20 cellular contexts compared by ENCODE assay signal in the genomic region with DNA sequence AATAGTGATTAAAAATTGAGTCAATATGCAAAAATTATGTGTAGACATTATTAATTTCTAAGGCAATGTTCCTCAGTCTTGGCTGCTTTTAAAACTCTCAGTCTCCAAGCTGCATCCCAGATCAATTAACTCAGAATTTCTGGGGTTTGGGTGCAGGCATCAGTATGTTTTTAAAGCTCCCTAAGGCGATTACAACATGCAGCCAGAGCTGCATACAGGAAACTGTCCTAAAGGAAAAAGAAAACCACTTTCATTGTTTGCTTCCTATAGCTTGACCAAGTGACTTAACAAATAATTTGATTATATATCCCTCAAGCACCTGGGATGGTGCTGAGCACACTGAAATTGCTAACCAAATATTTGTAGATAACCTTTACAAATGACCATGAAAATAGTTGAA.
DNase-seq lines count a peak whose midpoint lies in the region; ATAC-seq and TF ChIP-seq lines count a peak whose summit lies in the region.
"Had no signal": no experiment of that assay in that cellular context is flagged by ENCODE, and none has a peak within 500 bp of the region (broad histone marks: within the 10 kb centered on the region; RNA-seq: fewer than 3 reads in every experiment).

No MANE protein-coding gene starts in this region.

- no peak for DNase-seq in GM23338 (ENCODE audit: low spot score)
- peak; percentile 29 for DNase-seq in M059J (ENCODE audit: low read depth)
- peak; percentile 29 for DNase-seq in fibroblast of peridontal ligament (ENCODE audit: extremely low read depth)
- no peak for DNase-seq in kidney glomerular epithelial cell (lab: John Stamatoyannopoulos, UW)
- DNase-seq in upper lobe of left lung: no peak
- DNase-seq in type B pancreatic cell (ENCODE audit: extremely low spot score, unreplicated experiment): no peak
- DNase-seq: Caco-2, glutamatergic neuron, NCI-H1092 treated with DMSO at 0.1 percent for 48 hours, OCI-M1, ovary, sigmoid colon had no signal

- H4K20me1 ChIP-seq in BLaER1 treated with 17β-estradiol and CSF1 and Interleukin-3, amounts not matched to agents 10 nM and 100 nM: no peaks in the 10 kb centered on the region
- H4K20me1 ChIP-seq in GM23338 (replicated peaks; ENCODE audit: insufficient read depth): no peaks in the 10 kb centered on the region

- 0 out of 2 replicates have a peak overlapping the region, but pooled peaks have one; percentile 3 for H2AFZ ChIP-seq in GM23338

- TF ChIP-seq CTCF in GM23338 (conservative IDR thresholded peaks at IDR 0.05; ENCODE audit: low read depth in 2 of 2): no peak
- no peak for TF ChIP-seq CTCF in upper lobe of left lung (IDR thresholded peaks at IDR 0.05)
- TF ChIP-seq CTCF in type B pancreatic cell (conservative IDR thresholded peaks at IDR 0.05): no peak

- TF ChIP-seq POLR2A in upper lobe of left lung (IDR thresholded peaks at IDR 0.05): no peak

- H3K4me1 ChIP-seq in BLaER1 treated with 17β-estradiol and CSF1 and Interleukin-3, amounts not matched to agents 10 nM and 100 nM: peaks cover 9 to 14% (median 11%) of the 10 kb centered on the region in 10 experiments; a peak in 19 of 20 replicates
- H3K4me1 ChIP-seq in GM23338 (ENCODE audit: insufficient read depth) (no peaks in the 10 kb centered on the region), upper lobe of left lung (peaks cover 0 to 3% (median 0%) of the 10 kb centered on the region in 4 donors)
- H3K4me1 ChIP-seq: breast epithelium, Caco-2 had no signal

- H3K9me3 Mint-ChIP-seq in GM23338: no peaks in the 10 kb centered on the region
- H3K9me3 Mint-ChIP-seq in type B pancreatic cell: peaks cover 4% of the 10 kb centered on the region
- H3K9me3 Mint-ChIP-seq: immature natural killer cell had no signal

- H3F3A ChIP-seq in GM23338 (replicated peaks; ENCODE audit: low read depth): no peaks in the 10 kb centered on the region

- H3K27me3 Mint-ChIP-seq in GM23338 (ENCODE audit: insufficient read depth, low read depth, poor library complexity) (no peaks in the 10 kb centered on the region), type B pancreatic cell (no peaks in the 10 kb centered on the region)

- no peak for TF ChIP-seq EP300 in upper lobe of left lung (IDR thresholded peaks at IDR 0.05)

- peak overlapping the region in 10 of 11 experiments; percentile 13 to 55 (median 30); a peak in 16 of 22 replicates for H3K4me2 ChIP-seq in BLaER1 treated with 17β-estradiol and CSF1 and Interleukin-3, amounts not matched to agents 10 nM and 100 nM
- H3K4me2 ChIP-seq in GM23338: no peak overlapping the region

- no peaks in the 10 kb centered on the region for H3K27me3 ChIP-seq in BLaER1 treated with 17β-estradiol and CSF1 and Interleukin-3, amounts not matched to agents 10 nM and 100 nM
- no peaks in the 10 kb centered on the region for H3K27me3 ChIP-seq in GM23338 (ENCODE audit: insufficient read depth)
- no peaks in the 10 kb centered on the region for H3K27me3 ChIP-seq in upper lobe of left lung
- H3K27me3 ChIP-seq: breast epithelium, ovary, sigmoid colon had no signal

- no peak overlapping the region for H3K4me3 ChIP-seq in BLaER1 treated with 17β-estradiol and CSF1 and Interleukin-3, amounts not matched to agents 10 nM and 100 nM
- no peak overlapping the region for H3K4me3 ChIP-seq in GM23338
- H3K4me3 ChIP-seq in upper lobe of left lung: no peak overlapping the region
- H3K4me3 ChIP-seq: breast epithelium, lung, ovary, sigmoid colon had no signal

- no peaks in the 10 kb centered on the region for H3K36me3 Mint-ChIP-seq in GM23338 (ENCODE audit: low read depth)
- no peaks in the 10 kb centered on the region for H3K36me3 Mint-ChIP-seq in type B pancreatic cell
- H3K36me3 Mint-ChIP-seq: activated naive CD8-positive, alpha-beta T cell; IgD-negative memory B cell; immature natural killer cell had no signal

- H3K9me2 ChIP-seq in GM23338 (ENCODE audit: insufficient read depth): no peaks in the 10 kb centered on the region

- no peak overlapping the region; a peak in 1 of 22 replicates for H3K27ac ChIP-seq in BLaER1 treated with 17β-estradiol and CSF1 and Interleukin-3, amounts not matched to agents 10 nM and 100 nM
- no peak overlapping the region for H3K27ac ChIP-seq in GM23338 (ENCODE audit: low read depth)
- H3K27ac ChIP-seq in upper lobe of left lung: no peak overlapping the region
- H3K27ac ChIP-seq: breast epithelium, ovary had no signal

- H3K9me3 ChIP-seq in BLaER1 treated with 17β-estradiol and CSF1 and Interleukin-3, amounts not matched to agents 10 nM and 100 nM (replicated peaks in 1 of 11): peaks cover 0 to 10% (median 0%) of the 10 kb centered on the region in 11 experiments; a peak in 2 of 22 replicates
- no peaks in the 10 kb centered on the region for H3K9me3 ChIP-seq in upper lobe of left lung
- H3K9me3 ChIP-seq: Caco-2, ovary, sigmoid colon had no signal

- ATAC-seq in GM23338: no peak
- no peak for ATAC-seq in upper lobe of left lung (ENCODE audit: low FRiP score in 2 of 2)
- no peak for ATAC-seq in HG02840 (IDR thresholded peaks at IDR 0.05; ENCODE audit: low FRiP score, unreplicated experiment)
- ATAC-seq: activated CD4-positive, CD25-positive, alpha-beta regulatory T cell treated with anti-CD3 and anti-CD28 coated beads, Interleukin-2, amount 50 U/mL, for 24 hours had no signal

- no peak overlapping the region for H3K4me3 Mint-ChIP-seq in GM23338
- H3K4me3 Mint-ChIP-seq in type B pancreatic cell: no peak overlapping the region
- H3K4me3 Mint-ChIP-seq: activated naive CD8-positive, alpha-beta T cell; IgD-negative memory B cell had no signal

- no peaks in the 10 kb centered on the region for H3K79me2 ChIP-seq in GM23338 (replicated peaks; ENCODE audit: insufficient read depth)

- no peaks in the 10 kb centered on the region for H3K36me3 ChIP-seq in BLaER1 treated with 17β-estradiol and CSF1 and Interleukin-3, amounts not matched to agents 10 nM and 100 nM
- H3K36me3 ChIP-seq in GM23338 (ENCODE audit: insufficient read depth) (no peaks in the 10 kb centered on the region), upper lobe of left lung (no peaks in the 10 kb centered on the region)
- H3K36me3 ChIP-seq: breast epithelium, ovary, sigmoid colon had no signal

- H3K4me1 Mint-ChIP-seq in GM23338 (no peaks in the 10 kb centered on the region), type B pancreatic cell (ENCODE audit: unreplicated experiment) (peaks cover 16% of the 10 kb centered on the region)
- H3K4me1 Mint-ChIP-seq: IgD-negative memory B cell had no signal

- H3K27ac Mint-ChIP-seq in GM23338: no peak overlapping the region
- H3K27ac Mint-ChIP-seq in type B pancreatic cell: no peak overlapping the region
- H3K27ac Mint-ChIP-seq: activated naive CD8-positive, alpha-beta T cell; IgD-negative memory B cell had no signal

- 13 to 16% methylated on average over 1 of the region's 1 CpG for WGBS in upper lobe of left lung, 2 donors

- no peak overlapping the region for H3K9ac ChIP-seq in BLaER1 treated with 17β-estradiol and CSF1 and Interleukin-3, amounts not matched to agents 10 nM and 100 nM

TF ChIP-seq in GM23338, 12 proteins besides CTCF, POLR2A, EP300 and RAD21 (continues in another document):
- TF ChIP-seq EZH2phosphoT487 (IDR thresholded peaks at IDR 0.05; ENCODE audit: unreplicated experiment): no peak
- no peak for TF ChIP-seq STAT1 (IDR thresholded peaks at IDR 0.05; ENCODE audit: unreplicated experiment)
- no peak for TF ChIP-seq ZNF331 (CRISPR knock-in tag; IDR thresholded peaks at IDR 0.05; ENCODE audit: low read depth)
- no peak for TF ChIP-seq NANOG (IDR thresholded peaks at IDR 0.05; ENCODE audit: borderline replicate concordance)
- TF ChIP-seq, protein P1, sequence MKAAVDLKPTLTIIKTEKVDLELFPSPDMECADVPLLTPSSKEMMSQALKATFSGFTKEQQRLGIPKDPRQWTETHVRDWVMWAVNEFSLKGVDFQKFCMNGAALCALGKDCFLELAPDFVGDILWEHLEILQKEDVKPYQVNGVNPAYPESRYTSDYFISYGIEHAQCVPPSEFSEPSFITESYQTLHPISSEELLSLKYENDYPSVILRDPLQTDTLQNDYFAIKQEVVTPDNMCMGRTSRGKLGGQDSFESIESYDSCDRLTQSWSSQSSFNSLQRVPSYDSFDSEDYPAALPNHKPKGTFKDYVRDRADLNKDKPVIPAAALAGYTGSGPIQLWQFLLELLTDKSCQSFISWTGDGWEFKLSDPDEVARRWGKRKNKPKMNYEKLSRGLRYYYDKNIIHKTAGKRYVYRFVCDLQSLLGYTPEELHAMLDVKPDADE (IDR thresholded peaks at IDR 0.05): no peak
- TF ChIP-seq, protein P2, sequence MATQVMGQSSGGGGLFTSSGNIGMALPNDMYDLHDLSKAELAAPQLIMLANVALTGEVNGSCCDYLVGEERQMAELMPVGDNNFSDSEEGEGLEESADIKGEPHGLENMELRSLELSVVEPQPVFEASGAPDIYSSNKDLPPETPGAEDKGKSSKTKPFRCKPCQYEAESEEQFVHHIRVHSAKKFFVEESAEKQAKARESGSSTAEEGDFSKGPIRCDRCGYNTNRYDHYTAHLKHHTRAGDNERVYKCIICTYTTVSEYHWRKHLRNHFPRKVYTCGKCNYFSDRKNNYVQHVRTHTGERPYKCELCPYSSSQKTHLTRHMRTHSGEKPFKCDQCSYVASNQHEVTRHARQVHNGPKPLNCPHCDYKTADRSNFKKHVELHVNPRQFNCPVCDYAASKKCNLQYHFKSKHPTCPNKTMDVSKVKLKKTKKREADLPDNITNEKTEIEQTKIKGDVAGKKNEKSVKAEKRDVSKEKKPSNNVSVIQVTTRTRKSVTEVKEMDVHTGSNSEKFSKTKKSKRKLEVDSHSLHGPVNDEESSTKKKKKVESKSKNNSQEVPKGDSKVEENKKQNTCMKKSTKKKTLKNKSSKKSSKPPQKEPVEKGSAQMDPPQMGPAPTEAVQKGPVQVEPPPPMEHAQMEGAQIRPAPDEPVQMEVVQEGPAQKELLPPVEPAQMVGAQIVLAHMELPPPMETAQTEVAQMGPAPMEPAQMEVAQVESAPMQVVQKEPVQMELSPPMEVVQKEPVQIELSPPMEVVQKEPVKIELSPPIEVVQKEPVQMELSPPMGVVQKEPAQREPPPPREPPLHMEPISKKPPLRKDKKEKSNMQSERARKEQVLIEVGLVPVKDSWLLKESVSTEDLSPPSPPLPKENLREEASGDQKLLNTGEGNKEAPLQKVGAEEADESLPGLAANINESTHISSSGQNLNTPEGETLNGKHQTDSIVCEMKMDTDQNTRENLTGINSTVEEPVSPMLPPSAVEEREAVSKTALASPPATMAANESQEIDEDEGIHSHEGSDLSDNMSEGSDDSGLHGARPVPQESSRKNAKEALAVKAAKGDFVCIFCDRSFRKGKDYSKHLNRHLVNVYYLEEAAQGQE (IDR thresholded peaks at IDR 0.05; ENCODE audit: unreplicated experiment): no peak
- TF ChIP-seq JUNB (IDR thresholded peaks at IDR 0.05; ENCODE audit: unreplicated experiment): no peak

Comparison
In these comparisons a context has a peak if more than half of its experiments do, and no peak if none do; other contexts are left out.
1. DNase-seq: peak in M059J (single experiment) and fibroblast of peridontal ligament (single experiment); none in GM23338 (single experiment), kidney glomerular epithelial cell (single experiment), upper lobe of left lung (0 of 2) and type B pancreatic cell (single experiment).